8 cellular contexts compared by ENCODE assay signal in genomic region chr10:7789390-7789789, GRCh38. TPM values are rescaled to one million over a fixed set of nuclear protein-coding genes. Genes with fewer than 3 reads are reported as not detected.
A peak's percentile ranks its signal among the peaks of the same experiment; 100 is the strongest.
DNase-seq lines count a peak whose midpoint lies in the region; ATAC-seq and TF ChIP-seq lines count a peak whose summit lies in the region.

No MANE protein-coding gene starts in this region.

- 34 to 40% methylated on average over 1 to 3 of the region's 3 CpGs for WGBS in transverse colon (ENCODE audit: low coverage in 1 of 2), 2 donors

- H3K4me3 Mint-ChIP-seq in activated naive CD4-positive, alpha-beta T cell treated with anti-CD3 and anti-CD28 coated beads for 36 hours, result no peak overlapping the region
- no peak overlapping the region for H3K4me3 Mint-ChIP-seq in activated CD8-positive, alpha-beta T cell treated with anti-CD3 and anti-CD28 coated beads for 36 hours

- H3K4me1 Mint-ChIP-seq in activated naive CD4-positive, alpha-beta T cell treated with anti-CD3 and anti-CD28 coated beads for 36 hours (ENCODE audit: low read depth), result peaks cover 65% of the 10 kb centered on the region
- peaks cover 55% of the 10 kb centered on the region for H3K4me1 Mint-ChIP-seq in activated CD8-positive, alpha-beta T cell treated with anti-CD3 and anti-CD28 coated beads for 36 hours (ENCODE audit: low read depth)

- H3K36me3 ChIP-seq in iPS-18a (ENCODE audit: control insufficient read depth, low read depth, low read length) (no peaks in the 10 kb centered on the region), transverse colon (no peaks in the 10 kb centered on the region)

- CTCF ChIA-PET in activated naive CD4-positive, alpha-beta T cell treated with anti-CD3 and anti-CD28 coated beads for 36 hours (lab: Charles Lee), result no interaction called here
- CTCF ChIA-PET in activated CD8-positive, alpha-beta T cell treated with anti-CD3 and anti-CD28 coated beads for 36 hours (lab: Charles Lee), result no interaction called here

- no peaks in the 10 kb centered on the region for H3K27me3 Mint-ChIP-seq in activated naive CD4-positive, alpha-beta T cell treated with anti-CD3 and anti-CD28 coated beads for 36 hours (ENCODE audit: low read depth)
- H3K27me3 Mint-ChIP-seq in activated CD8-positive, alpha-beta T cell treated with anti-CD3 and anti-CD28 coated beads for 36 hours, result no peaks in the 10 kb centered on the region

- TF ChIP-seq CTCF in activated CD8-positive, alpha-beta T cell treated with anti-CD3 and anti-CD28 coated beads for 36 hours (IDR thresholded peaks at IDR 0.05), result no peak
- no peak for TF ChIP-seq CTCF in transverse colon (IDR thresholded peaks at IDR 0.05)

- peaks cover 20% of the 10 kb centered on the region for H3K36me3 Mint-ChIP-seq in activated naive CD4-positive, alpha-beta T cell treated with anti-CD3 and anti-CD28 coated beads for 36 hours (ENCODE audit: low read depth)
- H3K36me3 Mint-ChIP-seq in activated CD8-positive, alpha-beta T cell treated with anti-CD3 and anti-CD28 coated beads for 36 hours (ENCODE audit: low read depth), result peaks cover 32% of the 10 kb centered on the region

- POLR2A ChIA-PET in activated CD8-positive, alpha-beta T cell treated with anti-CD3 and anti-CD28 coated beads for 36 hours (lab: Charles Lee), result interaction anchor here (2.7 to 3.0 kb wide), 2 partner anchors 9 to 29 kb away, joined by 14 to 20 read pairs; partner anchors contain the start of gene TAF3

- ATAC-seq in activated CD8-positive, alpha-beta T cell treated with anti-CD3 and anti-CD28 coated beads for 36 hours, result no peak
- no peak for ATAC-seq in GM21367 (IDR thresholded peaks at IDR 0.05; ENCODE audit: unreplicated experiment)

- intact Hi-C loops in activated naive CD4-positive, alpha-beta T cell treated with anti-CD3 and anti-CD28 coated beads for 36 hours (cut with micrococcal nuclease), result loop anchor here (2.0 kb wide), 1 partner anchor 311 kb away; no protein-coding TSS in a partner anchor
- intact Hi-C loops in activated CD8-positive, alpha-beta T cell treated with anti-CD3 and anti-CD28 coated beads for 36 hours (cut with micrococcal nuclease), result no loop called here
- intact Hi-C loops in transverse colon (cut with DNase I; ENCODE audit: low total_unique reads), result no loop called here

- no peak for TF ChIP-seq EP300 in transverse colon (IDR thresholded peaks at IDR 0.05; ENCODE audit: low read depth)

- H3K27me3 ChIP-seq in iPS-18a (ENCODE audit: control insufficient read depth, insufficient read depth, low read length) (no peaks in the 10 kb centered on the region), transverse colon (no peaks in the 10 kb centered on the region)

- in situ Hi-C loops in transverse colon (cut with MboI; ENCODE audit: low pct_ligation_motif_present in 1 of 4, low pct_unique_long_range_greater_than_20kb in 1 of 4, low sequenced_read_pairs in 3 of 4), result no loop called here

- no peaks in the 10 kb centered on the region for H3K9me3 Mint-ChIP-seq in activated naive CD4-positive, alpha-beta T cell treated with anti-CD3 and anti-CD28 coated beads for 36 hours
- no peaks in the 10 kb centered on the region for H3K9me3 Mint-ChIP-seq in activated CD8-positive, alpha-beta T cell treated with anti-CD3 and anti-CD28 coated beads for 36 hours

- peak overlapping the region; percentile 11 for H3K27ac Mint-ChIP-seq in activated naive CD4-positive, alpha-beta T cell treated with anti-CD3 and anti-CD28 coated beads for 36 hours
- peak overlapping the region; percentile 57 for H3K27ac Mint-ChIP-seq in activated CD8-positive, alpha-beta T cell treated with anti-CD3 and anti-CD28 coated beads for 36 hours

- peak overlapping the region; percentile 72 for H3K9ac ChIP-seq in iPS-18a (ENCODE audit: low read length)

- no peak overlapping the region for H3K27ac ChIP-seq in iPS-18a (ENCODE audit: low read length)
- H3K27ac ChIP-seq in transverse colon, result peak overlapping the region; percentile 88 to 93 (median 91)

- no peak for TF ChIP-seq POLR2A in transverse colon (IDR thresholded peaks at IDR 0.05)

- H3K4me3 ChIP-seq in iPS-18a (ENCODE audit: low read length), result peak overlapping the region; percentile 84
- H3K4me3 ChIP-seq in transverse colon, result peak overlapping the region; percentile 81 to 98 (median 92)

- H3K4me1 ChIP-seq in iPS-18a (ENCODE audit: control insufficient read depth, low read depth, low read length) (peaks cover 12% of the 10 kb centered on the region), transverse colon (peaks cover 24 to 68% (median 57%) of the 10 kb centered on the region in 4 donors)

- H3K9me3 ChIP-seq in iPS-18a (ENCODE audit: control insufficient read depth, low read depth, low read length) (no peaks in the 10 kb centered on the region), transverse colon (no peaks in the 10 kb centered on the region)

- DNase-seq in activated naive CD4-positive, alpha-beta T cell treated with anti-CD3 and anti-CD28 coated beads for 36 hours, result no peak
- no peak for DNase-seq in activated naive CD4-positive, alpha-beta T cell treated with Interleukin-2 at 50 U/mL for 16 hours
- no peak for DNase-seq in activated CD8-positive, alpha-beta T cell treated with anti-CD3 and anti-CD28 coated beads for 36 hours
- DNase-seq in transverse colon (no peak), AG08395 (ENCODE audit: low spot score) (no peak), NCI-H524 treated with DMSO at 0.1 percent for 48 hours (lab: John Stamatoyannopoulos, UW) (no peak)

RNA-seq across cellular contexts. Expression of gene ATP5F1C, which starts 1.4 kb away (rescaled TPM):
- total RNA-seq in activated naive CD4-positive, alpha-beta T cell treated with anti-CD3 and anti-CD28 coated beads for 36 hours, result 100 to 1,000 TPM; 287 to 290 TPM
- 100 to 1,000 TPM; 282 to 292 TPM for total RNA-seq in activated CD8-positive, alpha-beta T cell treated with anti-CD3 and anti-CD28 coated beads for 36 hours
- 100 to 1,000 TPM; 193 to 492 (median 332) TPM for total RNA-seq in transverse colon

RNA-seq across cellular contexts. Expression of gene KIN, which starts 1.6 kb away (rescaled TPM):
- 1 to 10 TPM; 6.4 to 7.7 TPM for total RNA-seq in activated naive CD4-positive, alpha-beta T cell treated with anti-CD3 and anti-CD28 coated beads for 36 hours
- 10 to 100 TPM; 10.7 to 12.6 TPM for total RNA-seq in activated CD8-positive, alpha-beta T cell treated with anti-CD3 and anti-CD28 coated beads for 36 hours
- total RNA-seq in transverse colon, result 10 to 100 TPM in 1 of 4 donors, 1 to 10 TPM in 3; 1.8 to 10.8 (median 5.5) TPM

RNA-seq across cellular contexts. Expression of gene TAF3, which starts 28.9 kb away (rescaled TPM):
- total RNA-seq in activated naive CD4-positive, alpha-beta T cell treated with anti-CD3 and anti-CD28 coated beads for 36 hours, result 10 to 100 TPM; 12.6 to 12.8 TPM
- total RNA-seq in activated CD8-positive, alpha-beta T cell treated with anti-CD3 and anti-CD28 coated beads for 36 hours, result 10 to 100 TPM; 12.5 to 12.7 TPM
- 10 to 100 TPM in 2 of 4 donors, 1 to 10 TPM in 2; 4.8 to 35.6 (median 9.6) TPM for total RNA-seq in transverse colon
